24 cellular contexts compared by ENCODE assay signal in genomic region chr2:23769364-23769763, GRCh38.
"Had no signal": no experiment of that assay in that cellular context is flagged by ENCODE, and none has a peak within 500 bp of the region (broad histone marks: within the 10 kb centered on the region; RNA-seq: fewer than 3 reads in every experiment).

No MANE protein-coding gene starts in this region.

- FAIRE-seq: small intestine had no signal

- H3K27me3 ChIP-seq: neural progenitor cell, ovary, right lobe of liver, sigmoid colon, suprapubic skin, testis, tibial artery, transverse colon, upper lobe of right lung, uterus had no signal

- DNase-seq: natural killer cell; occipital lobe; ovary; posterior cingulate gyrus; psoas muscle; right cardiac atrium; right lobe of liver; sigmoid colon; small intestine; stimulated activated CD4-positive, alpha-beta T cell treated with anti-CD3 and anti-CD28 coated beads, Interleukin-15, amount 100 ng/mL, for 24 hours; stimulated activated CD4-positive, alpha-beta T cell treated with anti-CD3 and anti-CD28 coated beads, Interleukin-2, amount 100 ng/mL, for 24 hours; stimulated activated CD4-positive, alpha-beta T cell treated with anti-CD3 and anti-CD28 coated beads, Interleukin-2, amount 100 ng/mL, for 48 hours; stimulated activated CD4-positive, alpha-beta T cell treated with anti-CD3 and anti-CD28 coated beads, Interleukin-4, amount 100 ng/mL, for 24 hours; stimulated activated naive B cell treated with anti-CD40 and anti-IgM and Interleukin-4, amounts not matched to agents 10 μg/mL and 1 μg/mL and 100 μg/mL, for 72 hours; stimulated activated naive CD4-positive, alpha-beta T cell treated with Interleukin-2 at 50 U/mL for 16 hours; substantia nigra; testis; tibial artery; transverse colon; upper lobe of right lung; uterus had no signal

- ATAC-seq: natural killer cell; psoas muscle; right cardiac atrium; right lobe of liver; stimulated activated effector memory CD8-positive, alpha-beta T cell treated with anti-CD3 and anti-CD28 coated beads, Interleukin-12 subunit alpha, Interleukin-12 subunit beta, amount 100 ng/mL, for 72 hours; stimulated activated naive B cell treated with anti-CD40 and anti-IgM and Interleukin-4, amounts not matched to agents 10 μg/mL and 1 μg/mL and 100 μg/mL, for 72 hours; upper lobe of right lung had no signal

- H3K36me3 ChIP-seq: ovary, uterus had no signal

- H3K4me3 ChIP-seq: neural progenitor cell, ovary, psoas muscle, right lobe of liver, sigmoid colon, suprapubic skin, testis, tibial artery, transverse colon, upper lobe of right lung, uterus had no signal
